Comparison of ENCODE assay signal across 1 cellular context in the genomic region with DNA sequence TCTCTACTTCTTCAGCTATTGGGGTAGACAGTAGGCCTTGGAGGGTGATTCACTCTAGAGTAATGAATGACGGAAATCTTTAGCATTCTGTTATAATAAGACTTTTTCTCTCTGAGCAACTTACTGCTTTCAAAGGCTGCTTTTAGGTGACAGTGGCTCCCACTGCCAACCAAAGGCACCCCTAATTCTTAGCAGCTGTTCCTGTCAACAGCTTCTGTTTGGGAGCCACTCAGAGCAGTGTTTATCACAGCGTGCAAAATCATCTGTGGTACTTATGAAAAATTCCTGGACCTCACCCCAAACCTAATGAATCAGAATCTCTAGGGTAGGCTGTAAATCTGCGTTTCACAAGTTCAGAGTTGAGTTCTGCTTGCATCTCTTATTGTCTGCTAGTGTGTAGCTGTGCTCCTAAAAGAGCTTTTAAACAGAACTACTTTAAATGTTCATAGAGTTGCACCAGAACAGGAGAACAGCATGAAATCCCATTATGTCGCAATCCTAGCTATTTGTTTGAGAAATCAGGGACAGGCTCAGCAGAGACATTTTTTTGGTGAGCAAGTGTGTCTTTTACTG.
TF ChIP-seq lines count a peak whose summit lies in the region.

No MANE protein-coding gene starts in this region.

TF ChIP-seq in SK-N-SH treated with all-trans-retinoic acid at 6 μM for 48 hours, 23 proteins besides CTCF, POLR2A, EP300 and RAD21 (continued from another document):
- TF ChIP-seq, protein P1, sequence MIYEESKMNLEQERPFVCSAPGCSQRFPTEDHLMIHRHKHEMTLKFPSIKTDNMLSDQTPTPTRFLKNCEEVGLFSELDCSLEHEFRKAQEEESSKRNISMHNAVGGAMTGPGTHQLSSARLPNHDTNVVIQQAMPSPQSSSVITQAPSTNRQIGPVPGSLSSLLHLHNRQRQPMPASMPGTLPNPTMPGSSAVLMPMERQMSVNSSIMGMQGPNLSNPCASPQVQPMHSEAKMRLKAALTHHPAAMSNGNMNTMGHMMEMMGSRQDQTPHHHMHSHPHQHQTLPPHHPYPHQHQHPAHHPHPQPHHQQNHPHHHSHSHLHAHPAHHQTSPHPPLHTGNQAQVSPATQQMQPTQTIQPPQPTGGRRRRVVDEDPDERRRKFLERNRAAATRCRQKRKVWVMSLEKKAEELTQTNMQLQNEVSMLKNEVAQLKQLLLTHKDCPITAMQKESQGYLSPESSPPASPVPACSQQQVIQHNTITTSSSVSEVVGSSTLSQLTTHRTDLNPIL (CRISPR knock-in tag; IDR thresholded peaks at IDR 0.05; ENCODE audit: low read depth): no peak
- TF ChIP-seq ZC3H10 (CRISPR knock-in tag; IDR thresholded peaks at IDR 0.05) (no peak), CSDC2 (CRISPR knock-in tag; IDR thresholded peaks at IDR 0.05) (no peak), SNAI2 (CRISPR knock-in tag; IDR thresholded peaks at IDR 0.05) (no peak), ZNF70 (CRISPR knock-in tag; IDR thresholded peaks at IDR 0.05) (no peak), GLIS3 (CRISPR knock-in tag; IDR thresholded peaks at IDR 0.05) (no peak), PPARA (CRISPR knock-in tag; IDR thresholded peaks at IDR 0.05; ENCODE audit: borderline replicate concordance) (no peak)
- TF ChIP-seq, protein P2, sequence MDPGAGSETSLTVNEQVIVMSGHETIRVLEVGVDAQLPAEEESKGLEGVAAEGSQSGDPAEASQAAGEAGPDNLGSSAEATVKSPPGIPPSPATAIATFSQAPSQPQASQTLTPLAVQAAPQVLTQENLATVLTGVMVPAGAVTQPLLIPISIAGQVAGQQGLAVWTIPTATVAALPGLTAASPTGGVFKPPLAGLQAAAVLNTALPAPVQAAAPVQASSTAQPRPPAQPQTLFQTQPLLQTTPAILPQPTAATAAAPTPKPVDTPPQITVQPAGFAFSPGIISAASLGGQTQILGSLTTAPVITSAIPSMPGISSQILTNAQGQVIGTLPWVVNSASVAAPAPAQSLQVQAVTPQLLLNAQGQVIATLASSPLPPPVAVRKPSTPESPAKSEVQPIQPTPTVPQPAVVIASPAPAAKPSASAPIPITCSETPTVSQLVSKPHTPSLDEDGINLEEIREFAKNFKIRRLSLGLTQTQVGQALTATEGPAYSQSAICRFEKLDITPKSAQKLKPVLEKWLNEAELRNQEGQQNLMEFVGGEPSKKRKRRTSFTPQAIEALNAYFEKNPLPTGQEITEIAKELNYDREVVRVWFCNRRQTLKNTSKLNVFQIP (CRISPR knock-in tag; IDR thresholded peaks at IDR 0.05; ENCODE audit: borderline replicate concordance, low read depth): no peak
- TF ChIP-seq, protein P3, sequence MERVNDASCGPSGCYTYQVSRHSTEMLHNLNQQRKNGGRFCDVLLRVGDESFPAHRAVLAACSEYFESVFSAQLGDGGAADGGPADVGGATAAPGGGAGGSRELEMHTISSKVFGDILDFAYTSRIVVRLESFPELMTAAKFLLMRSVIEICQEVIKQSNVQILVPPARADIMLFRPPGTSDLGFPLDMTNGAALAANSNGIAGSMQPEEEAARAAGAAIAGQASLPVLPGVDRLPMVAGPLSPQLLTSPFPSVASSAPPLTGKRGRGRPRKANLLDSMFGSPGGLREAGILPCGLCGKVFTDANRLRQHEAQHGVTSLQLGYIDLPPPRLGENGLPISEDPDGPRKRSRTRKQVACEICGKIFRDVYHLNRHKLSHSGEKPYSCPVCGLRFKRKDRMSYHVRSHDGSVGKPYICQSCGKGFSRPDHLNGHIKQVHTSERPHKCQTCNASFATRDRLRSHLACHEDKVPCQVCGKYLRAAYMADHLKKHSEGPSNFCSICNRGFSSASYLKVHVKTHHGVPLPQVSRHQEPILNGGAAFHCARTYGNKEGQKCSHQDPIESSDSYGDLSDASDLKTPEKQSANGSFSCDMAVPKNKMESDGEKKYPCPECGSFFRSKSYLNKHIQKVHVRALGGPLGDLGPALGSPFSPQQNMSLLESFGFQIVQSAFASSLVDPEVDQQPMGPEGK (CRISPR knock-in tag; IDR thresholded peaks at IDR 0.05; ENCODE audit: borderline replicate concordance): no peak
